ENCODE assay signal across 13 cellular contexts in genomic region chr5:90866915-90867715, GRCh38.
DNase-seq lines count a peak whose midpoint lies in the region; TF ChIP-seq lines count a peak whose summit lies in the region.
"Had no signal": no experiment of that assay in that cellular context is flagged by ENCODE, and none has a peak within 500 bp of the region (broad histone marks: within the 10 kb centered on the region; RNA-seq: fewer than 3 reads in every experiment).

No MANE protein-coding gene starts in this region.

- BruUV-seq in mammary epithelial cell (replicated peaks; lab: Mats Ljungman, UMichigan): no TSS peak

- peak; percentile 34 for DNase-seq in AG08395 (ENCODE audit: low spot score)
- peak; percentile 79 to 80 for DNase-seq in erythroblast (lab: John Stamatoyannopoulos, UW)
- DNase-seq in mammary epithelial cell: no peak
- DNase-seq in MM.1S: no peak
- DNase-seq in stomach: no peak
- no peak for DNase-seq in breast epithelium (ENCODE audit: low spot score in 2 of 2)
- DNase-seq: activated CD4-positive, CD25-positive, alpha-beta regulatory T cell; activated CD8-positive, alpha-beta memory T cell treated with anti-CD3 and anti-CD28 coated beads for 24 hours; activated T-cell treated with anti-CD3 and anti-CD28 coated beads, Interleukin-2, amount 50 U/mL, for 72 hours; colonic mucosa; testis had no signal

- peak; percentile 22 to 42 for TF ChIP-seq RAD21 in liver (IDR thresholded peaks at IDR 0.05)

- H2AFZ ChIP-seq in KMS-11 (ENCODE audit: low read depth) (no peak overlapping the region), mammary epithelial cell (ENCODE audit: low read depth, low read length) (no peak overlapping the region), MM.1S (ENCODE audit: low read length) (no peak overlapping the region)

- no peak overlapping the region for H3K27ac ChIP-seq in KMS-11
- peak overlapping the region; percentile 92 to 95 for H3K27ac ChIP-seq in liver (ENCODE audit: low read depth in 1 of 2, low read length in 2 of 2)
- no peak overlapping the region for H3K27ac ChIP-seq in mammary epithelial cell (ENCODE audit: insufficient read depth, low read depth, low read length)
- no peak overlapping the region for H3K27ac ChIP-seq in MM.1S (ENCODE audit: low read length)
- H3K27ac ChIP-seq in stomach: peak overlapping the region in 1 of 5 donors; percentile 38
- no peak overlapping the region for H3K27ac ChIP-seq in breast epithelium
- H3K27ac ChIP-seq: colonic mucosa, testis had no signal

- H3K36me3 ChIP-seq in KMS-11 (ENCODE audit: insufficient read depth) (no peaks in the 10 kb centered on the region), liver (ENCODE audit: control insufficient read depth in 4 of 4, insufficient read depth in 3 of 4, low read depth in 1 of 4, low read length in 3 of 4) (no peaks in the 10 kb centered on the region), mammary epithelial cell (ENCODE audit: insufficient read depth, low read length) (no peaks in the 10 kb centered on the region), MM.1S (replicated peaks; ENCODE audit: insufficient read depth, low read length) (no peaks in the 10 kb centered on the region), stomach (no peaks in the 10 kb centered on the region), breast epithelium (no peaks in the 10 kb centered on the region)
- H3K36me3 ChIP-seq: colonic mucosa had no signal

- H4K20me1 ChIP-seq in KMS-11 (ENCODE audit: insufficient read depth): no peaks in the 10 kb centered on the region
- no peaks in the 10 kb centered on the region for H4K20me1 ChIP-seq in mammary epithelial cell (ENCODE audit: insufficient read depth, low read length)
- no peaks in the 10 kb centered on the region for H4K20me1 ChIP-seq in MM.1S (ENCODE audit: insufficient read depth, low read length)

- no peak for TF ChIP-seq EP300 in stomach (IDR thresholded peaks at IDR 0.05)

- no peak overlapping the region for H3K4me3 ChIP-seq in KMS-11 (IDR thresholded peaks at IDR 0.05; ENCODE audit: insufficient read depth, low read depth, low read length)
- no peak overlapping the region for H3K4me3 ChIP-seq in liver (ENCODE audit: low read depth in 1 of 3, low read length in 3 of 3)
- H3K4me3 ChIP-seq in mammary epithelial cell (replicated peaks in 1 of 3; ENCODE audit: insufficient read depth in 1 of 3, low read depth in 2 of 3, low read length in 3 of 3): no peak overlapping the region
- H3K4me3 ChIP-seq in MM.1S (ENCODE audit: low read length): no peak overlapping the region
- no peak overlapping the region for H3K4me3 ChIP-seq in stomach
- no peak overlapping the region for H3K4me3 ChIP-seq in breast epithelium
- H3K4me3 ChIP-seq: colonic mucosa, testis had no signal

- dilution Hi-C loops in mammary epithelial cell (cut with HindIII; ENCODE audit: low sequenced_read_pairs): no loop called here

- 37% methylated on average over 5 of the region's 5 CpGs for WGBS in liver
- 87% methylated on average over 5 of the region's 5 CpGs for WGBS in mammary epithelial cell (ENCODE audit: low coverage, missing lambda C conversion rate)
- 47 to 76% (median 56%) methylated on average over 5 of the region's 5 CpGs for WGBS in stomach, 5 donors

- H3K9me3 ChIP-seq in liver (ENCODE audit: control insufficient read depth in 4 of 4, low read length in 3 of 4) (no peaks in the 10 kb centered on the region), mammary epithelial cell (replicated peaks; ENCODE audit: insufficient read depth, low read length) (no peaks in the 10 kb centered on the region), MM.1S (replicated peaks; ENCODE audit: insufficient read depth, low read length) (no peaks in the 10 kb centered on the region), stomach (no peaks in the 10 kb centered on the region), breast epithelium (no peaks in the 10 kb centered on the region)
- H3K9me3 ChIP-seq: colonic mucosa, testis had no signal

- H3K4me1 ChIP-seq in KMS-11 (ENCODE audit: low read depth, poor library complexity, severe bottlenecking) (peaks cover 6% of the 10 kb centered on the region), liver (ENCODE audit: control insufficient read depth in 4 of 4, insufficient read depth in 4 of 4, low read length in 3 of 4) (peaks cover 0 to 40% (median 2%) of the 10 kb centered on the region in 4 donors), mammary epithelial cell (ENCODE audit: insufficient read depth, low read length) (no peaks in the 10 kb centered on the region), MM.1S (ENCODE audit: low read length) (no peaks in the 10 kb centered on the region), stomach (peaks cover 6 to 29% (median 11%) of the 10 kb centered on the region in 4 donors), breast epithelium (no peaks in the 10 kb centered on the region)
- H3K4me1 ChIP-seq: colonic mucosa had no signal

- no peaks in the 10 kb centered on the region for H3K27me3 ChIP-seq in KMS-11 (ENCODE audit: insufficient read depth, low read depth)
- no peaks in the 10 kb centered on the region for H3K27me3 ChIP-seq in liver (ENCODE audit: control insufficient read depth in 4 of 4, insufficient read depth in 4 of 4, low read length in 3 of 4)
- peaks cover 2% of the 10 kb centered on the region for H3K27me3 ChIP-seq in mammary epithelial cell (ENCODE audit: insufficient read depth, low read length)
- H3K27me3 ChIP-seq in MM.1S (replicated peaks; ENCODE audit: insufficient read depth, low read length): no peaks in the 10 kb centered on the region
- H3K27me3 ChIP-seq in stomach: no peaks in the 10 kb centered on the region
- H3K27me3 ChIP-seq in breast epithelium: no peaks in the 10 kb centered on the region
- H3K27me3 ChIP-seq: colonic mucosa, testis had no signal

- H3K4me2 ChIP-seq in KMS-11 (peak overlapping the region; percentile 7; the same call in 1 of the 2 replicates), mammary epithelial cell (ENCODE audit: insufficient read depth, low read depth, low read length) (no peak overlapping the region), MM.1S (ENCODE audit: low read depth, low read length) (no peak overlapping the region)

- TF ChIP-seq CTCF in KMS-11 (conservative IDR thresholded peaks at IDR 0.05; ENCODE audit: low read depth, low read length) (no peak), liver (IDR thresholded peaks at IDR 0.05; ENCODE audit: low read depth, low read length, missing input control) (no peak), mammary epithelial cell (conservative IDR thresholded peaks at IDR 0.05 in 1 of 2, IDR thresholded peaks at IDR 0.05 in 1 of 2; ENCODE audit: extremely low read depth in 1 of 2, insufficient read depth in 1 of 2, low read depth in 1 of 2, low read length in 2 of 2) (no peak), MM.1S (IDR thresholded peaks at IDR 0.05; ENCODE audit: low read length) (no peak), stomach (IDR thresholded peaks at IDR 0.05) (no peak), breast epithelium (IDR thresholded peaks at IDR 0.05) (no peak)

- no peaks in the 10 kb centered on the region for H3K9me2 ChIP-seq in MM.1S (replicated peaks; ENCODE audit: insufficient read depth, low read length)

- intact Hi-C loops in mammary epithelial cell (cut with micrococcal nuclease) (loop anchor here (1.0 to 5.0 kb wide), 5 partner anchors 65 to 552 kb away; no protein-coding TSS in a partner anchor), stomach (cut with DNase I; ENCODE audit: low total_unique reads) (no loop called here), breast epithelium (cut with DNase I; ENCODE audit: low total_unique reads) (no loop called here)

- no peaks in the 10 kb centered on the region for H3F3A ChIP-seq in MM.1S (ENCODE audit: insufficient read depth, low read length)

- in situ Hi-C loops in mammary epithelial cell (cut with MboI; ENCODE audit: low sequenced_read_pairs in 2 of 2): loop anchor here (25.0 kb wide), 2 partner anchors 520 to 545 kb away; partner anchors contain the start of gene ARRDC3 (in 1 of the 2)

- H3K79me2 ChIP-seq in KMS-11 (ENCODE audit: insufficient read depth, low read depth): no peaks in the 10 kb centered on the region
- no peaks in the 10 kb centered on the region for H3K79me2 ChIP-seq in mammary epithelial cell (ENCODE audit: insufficient read depth, low read length)
- no peaks in the 10 kb centered on the region for H3K79me2 ChIP-seq in MM.1S (ENCODE audit: low read length)

- TF ChIP-seq POLR2A in erythroblast (IDR thresholded peaks at IDR 0.05; ENCODE audit: low read length): no peak
- no peak for TF ChIP-seq POLR2A in stomach (IDR thresholded peaks at IDR 0.05)
- no peak for TF ChIP-seq POLR2A in breast epithelium (IDR thresholded peaks at IDR 0.05)

- H3K9ac ChIP-seq in KMS-11 (no peak overlapping the region), liver (ENCODE audit: low read depth in 1 of 2, low read length in 2 of 2) (peak overlapping the region; percentile 74), mammary epithelial cell (ENCODE audit: insufficient read depth, low read length) (no peak overlapping the region), MM.1S (ENCODE audit: low read length) (no peak overlapping the region)

- CTCF ChIA-PET in mammary epithelial cell (lab: Charles Lee; ENCODE audit: low non-redundant PET): interaction anchor here (0.5 kb wide), 1 partner anchor 510 kb away, joined by 4 read pairs; no protein-coding TSS in a partner anchor

TF ChIP-seq in liver, 16 proteins besides CTCF, POLR2A, EP300 and RAD21 (continues in another document):
- TF ChIP-seq FOXA1 (IDR thresholded peaks at IDR 0.05) (peak; percentile 89), EGR1 (IDR thresholded peaks at IDR 0.05; ENCODE audit: low read depth in 2 of 2) (peak in 1 of 2 donors; percentile 35), ZBTB33 (IDR thresholded peaks at IDR 0.05) (peak; percentile 81), YY1 (IDR thresholded peaks at IDR 0.05) (peak; percentile 6), SP1 (IDR thresholded peaks at IDR 0.05) (peak; percentile 81), TAF1 (conservative IDR thresholded peaks at IDR 0.05) (peak; percentile 47), FOXA2 (IDR thresholded peaks at IDR 0.05) (peak; percentile 93), HNF4G (IDR thresholded peaks at IDR 0.05) (peak; percentile 45), HNF4A (conservative IDR thresholded peaks at IDR 0.05) (peak; percentile 86 to 93)

Comparison
In these comparisons a context has a peak if more than half of its experiments do, and no peak if none do; other contexts are left out.
1. DNase-seq: peak in AG08395 (single experiment) and erythroblast (2 of 2); none in mammary epithelial cell (single experiment), MM.1S (single experiment), stomach (single experiment) and breast epithelium (0 of 2).
2. H3K27ac ChIP-seq: peak in liver (2 of 2); none in KMS-11 (single experiment), mammary epithelial cell (single experiment), MM.1S (single experiment) and breast epithelium (0 of 2).
3. H3K9ac ChIP-seq: peak in liver (2 of 2); none in KMS-11 (single experiment), mammary epithelial cell (single experiment) and MM.1S (single experiment).